Comparison of ENCODE assay signal across 1 cellular context in genomic region chr15:63048115-63048985, GRCh38.
TF ChIP-seq lines count a peak whose summit lies in the region.

No MANE protein-coding gene starts in this region.

TF ChIP-seq in K562, 482 proteins besides CTCF, POLR2A, EP300 and RAD21 (continued from another document and continues in another):
- TF ChIP-seq PKNOX1 (IDR thresholded peaks at IDR 0.05) = no peak
- no peak for TF ChIP-seq ID3 (CRISPR knock-in tag; IDR thresholded peaks at IDR 0.05)
- 0 out of 2 replicates have a peak, but pooled peaks have one; percentile 77 for TF ChIP-seq ID3 (tag; IDR thresholded peaks at IDR 0.05)
- TF ChIP-seq PYGO2 (tag; IDR thresholded peaks at IDR 0.05) = no peak
- peak; percentile 53; the same call in 1 of the 2 replicates for TF ChIP-seq ZNF431 (CRISPR knock-in tag; IDR thresholded peaks at IDR 0.05)
- TF ChIP-seq GATAD2A (IDR thresholded peaks at IDR 0.05) = no peak
- TF ChIP-seq MEIS2 (IDR thresholded peaks at IDR 0.05; ENCODE audit: partially characterized antibody) = peak; percentile 83
- TF ChIP-seq ZMIZ1 (IDR thresholded peaks at IDR 0.05; ENCODE audit: low read depth in 2 of 2, low read length in 2 of 2) = no peak
- TF ChIP-seq NFIX (CRISPR knock-in tag; IDR thresholded peaks at IDR 0.05; ENCODE audit: low read depth) = no peak
- TF ChIP-seq DEAF1 (CRISPR knock-in tag; IDR thresholded peaks at IDR 0.05) = peak; percentile 95
- TF ChIP-seq YY1 (IDR thresholded peaks at IDR 0.05; ENCODE audit: borderline replicate concordance in 1 of 3, control insufficient read depth in 1 of 3, extremely low read depth in 1 of 3, insufficient read depth in 3 of 3, insufficient read length in 1 of 3, insufficient replicate concordance in 2 of 3, low read depth in 1 of 3, low read length in 2 of 3) = peak in 2 of 3 experiments; percentile 43 to 70
- no peak for TF ChIP-seq CLOCK (CRISPR knock-in tag; IDR thresholded peaks at IDR 0.05; ENCODE audit: borderline replicate concordance)
- TF ChIP-seq ZFP36 (IDR thresholded peaks at IDR 0.05; ENCODE audit: low read depth, low read length, partially characterized antibody) = no peak
- no peak for TF ChIP-seq KAT8 (IDR thresholded peaks at IDR 0.05; ENCODE audit: low read depth)
- TF ChIP-seq DDX20 (tag; IDR thresholded peaks at IDR 0.05; ENCODE audit: low read depth) = no peak
- no peak for TF ChIP-seq SMAD1 (IDR thresholded peaks at IDR 0.05; ENCODE audit: low read depth, low read length, partially characterized antibody)
- no peak for TF ChIP-seq SRSF7 (optimal IDR thresholded peaks at IDR 0.05; ENCODE audit: low read depth, low read length)
- peak; percentile 57 to 88; a peak in 3 of 4 replicates for TF ChIP-seq UBTF (IDR thresholded peaks at IDR 0.05; ENCODE audit: borderline replicate concordance in 1 of 2, low read depth in 2 of 2, low read length in 2 of 2)
- no peak for TF ChIP-seq ZNF707 (CRISPR knock-in tag; conservative IDR thresholded peaks at IDR 0.05)
- no peak for TF ChIP-seq CHD4 (IDR thresholded peaks at IDR 0.05; ENCODE audit: insufficient read depth, insufficient replicate concordance, low read depth, low read length, poor library complexity, severe bottlenecking)
- no peak for TF ChIP-seq NFATC3 (IDR thresholded peaks at IDR 0.05)
- TF ChIP-seq FOXO4 (CRISPR knock-in tag; IDR thresholded peaks at IDR 0.05) = 0 out of 2 replicates have a peak, but pooled peaks have one; percentile 39
- TF ChIP-seq SLC30A9 (CRISPR knock-in tag; IDR thresholded peaks at IDR 0.05) = no peak
- TF ChIP-seq GABPB1 (CRISPR knock-in tag; IDR thresholded peaks at IDR 0.05) = peak; percentile 76
- 0 out of 2 replicates have a peak, but pooled peaks have one; percentile 34 for TF ChIP-seq SUPT5H (IDR thresholded peaks at IDR 0.05)
- TF ChIP-seq ZNF316 (IDR thresholded peaks at IDR 0.05) = no peak
- TF ChIP-seq ZC3H11A (IDR thresholded peaks at IDR 0.05; ENCODE audit: low read depth, low read length) = no peak
- TF ChIP-seq GTF2F1 (IDR thresholded peaks at IDR 0.05; ENCODE audit: low read depth, low read length) = no peak
- peak; percentile 71; the same call in 1 of the 2 replicates for TF ChIP-seq PHF8 (IDR thresholded peaks at IDR 0.05; ENCODE audit: borderline replicate concordance, low read length)
- TF ChIP-seq ZBTB2 (IDR thresholded peaks at IDR 0.05) = peak; percentile 54; the same call in 1 of the 2 replicates
- TF ChIP-seq RBM25 (IDR thresholded peaks at IDR 0.05; ENCODE audit: low read depth, low read length, severe bottlenecking) = peak; percentile 63
- no peak for TF ChIP-seq SMARCA5 (IDR thresholded peaks at IDR 0.05)
- TF ChIP-seq FOXK2 (conservative IDR thresholded peaks at IDR 0.05 in 1 of 2, IDR thresholded peaks at IDR 0.05 in 1 of 2; ENCODE audit: low read depth in 2 of 2) = no peak
- TF ChIP-seq ZNF398 (CRISPR knock-in tag; IDR thresholded peaks at IDR 0.05) = no peak
- TF ChIP-seq TSHZ1 (CRISPR knock-in tag; IDR thresholded peaks at IDR 0.05) = no peak
- no peak for TF ChIP-seq HDAC1 (IDR thresholded peaks at IDR 0.05)
- no peak for TF ChIP-seq ZNF134 (CRISPR knock-in tag; conservative IDR thresholded peaks at IDR 0.05)
- TF ChIP-seq COPS2 (conservative IDR thresholded peaks at IDR 0.05) = no peak
- TF ChIP-seq OTX1 (CRISPR knock-in tag; IDR thresholded peaks at IDR 0.05) = no peak
- peak; percentile 86 for TF ChIP-seq GATAD2B (IDR thresholded peaks at IDR 0.05; ENCODE audit: borderline replicate concordance)
- peak; percentile 79; the same call in 1 of the 2 replicates for TF ChIP-seq ERF (CRISPR knock-in tag; IDR thresholded peaks at IDR 0.05)
